Comparison of ENCODE assay signal across 15 cellular contexts in the genomic region with DNA sequence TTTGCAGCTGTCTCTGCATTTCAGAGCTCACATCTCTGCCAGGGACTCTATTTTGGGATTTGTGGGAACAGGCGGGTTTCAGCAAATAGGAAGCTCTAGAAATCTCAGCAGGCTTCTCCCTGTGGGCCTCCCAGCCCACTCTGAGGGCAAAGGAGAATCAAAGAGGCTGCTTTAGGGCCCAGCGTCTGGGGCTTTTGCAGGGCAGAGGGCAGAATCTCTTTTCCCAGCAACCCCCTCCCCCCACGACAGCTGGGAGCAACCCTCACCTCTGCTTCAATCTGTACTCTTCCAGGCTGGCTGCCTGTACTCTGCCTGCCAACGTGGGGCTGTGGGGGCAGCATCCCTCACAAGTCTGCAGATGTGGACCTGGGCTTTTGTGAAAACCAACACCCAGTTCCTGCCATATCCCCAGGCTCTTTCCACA.
DNase-seq lines count a peak whose midpoint lies in the region; ATAC-seq and TF ChIP-seq lines count a peak whose summit lies in the region.
"Had no signal": no experiment of that assay in that cellular context is flagged by ENCODE, and none has a peak within 500 bp of the region (broad histone marks: within the 10 kb centered on the region; RNA-seq: fewer than 3 reads in every experiment).

No MANE protein-coding gene starts in this region.

- no peak overlapping the region for H2AK5ac ChIP-seq in mesendoderm (ENCODE audit: low read length)

- H4K8ac ChIP-seq in mesendoderm (ENCODE audit: low read depth, low read length) = no peak overlapping the region

- no peak overlapping the region for H3K4me3 ChIP-seq in mesendoderm (ENCODE audit: low read length)
- H3K4me3 ChIP-seq in smooth muscle cell = no peak overlapping the region
- H3K4me3 ChIP-seq: lung had no signal

- WGBS in mesendoderm (ENCODE audit: extremely low coverage, insufficient coverage, low lambda C conversion rate) = no CpG with 5 or more reads among the region's 4 CpGs
- WGBS in smooth muscle cell (ENCODE audit: low lambda C conversion rate) = 7% methylated on average over 4 of the region's 4 CpGs

- no peak for ATAC-seq in GM21528 (IDR thresholded peaks at IDR 0.05; ENCODE audit: low FRiP score, unreplicated experiment)
- ATAC-seq in HG02571 (IDR thresholded peaks at IDR 0.05; ENCODE audit: unreplicated experiment) = no peak

- no peaks in the 10 kb centered on the region for H3K79me1 ChIP-seq in mesendoderm (ENCODE audit: low read length)

- H3K23ac ChIP-seq in mesendoderm (ENCODE audit: low read length) = no peak overlapping the region

- H3K79me2 ChIP-seq in mesendoderm (ENCODE audit: control insufficient read depth, insufficient read depth, low read length) (no peaks in the 10 kb centered on the region), smooth muscle cell (ENCODE audit: low read depth) (no peaks in the 10 kb centered on the region)

- H3K27ac ChIP-seq in mesendoderm (ENCODE audit: low read depth, low read length) = no peak overlapping the region
- peak overlapping the region; percentile 33 for H3K27ac ChIP-seq in smooth muscle cell (ENCODE audit: low read depth)

- peak overlapping the region; percentile 22 for H3K4ac ChIP-seq in mesendoderm (ENCODE audit: low read depth, low read length)

- peak overlapping the region; percentile 80 for H2AFZ ChIP-seq in smooth muscle cell (ENCODE audit: low read depth)

- DNase-seq in SK-N-DZ (ENCODE audit: low spot score) = peak; percentile 32
- DNase-seq in fibroblast of peridontal ligament (ENCODE audit: extremely low read depth) = peak; percentile 38
- DNase-seq in mesendoderm = peak; percentile 42
- DNase-seq in smooth muscle cell (lab: John Stamatoyannopoulos, UW; ENCODE audit: unreplicated experiment) = no peak
- DNase-seq in stimulated activated CD8-positive, alpha-beta memory T cell treated with anti-CD3 and anti-CD28 coated beads, Interleukin-4, amount 100 ng/mL, for 48 hours = no peak
- no peak for DNase-seq in activated T-cell treated with anti-CD3 and anti-CD28 coated beads for 4 hours
- DNase-seq: activated CD4-positive, CD25-positive, alpha-beta regulatory T cell; activated CD8-positive, alpha-beta memory T cell treated with anti-CD3 and anti-CD28 coated beads, Interleukin-2, amount 50 U/mL, for 4 hours; activated naive CD4-positive, alpha-beta T cell treated with anti-CD3 and anti-CD28 coated beads for 36 hours; DMS 273 treated with DMSO at 0.1 percent for 48 hours; NCI-H1092 treated with DMSO at 0.1 percent for 48 hours; substantia nigra had no signal

- no peak overlapping the region for H3K9ac ChIP-seq in mesendoderm (ENCODE audit: low read length)
- H3K9ac ChIP-seq in smooth muscle cell (ENCODE audit: low read depth) = no peak overlapping the region

- H3K27me3 ChIP-seq in mesendoderm (ENCODE audit: insufficient read depth, low read length, poor library complexity) (no peaks in the 10 kb centered on the region), smooth muscle cell (ENCODE audit: low read depth) (no peaks in the 10 kb centered on the region)

- H3K36me3 ChIP-seq in mesendoderm (ENCODE audit: control insufficient read depth, insufficient read depth, low read length) (no peaks in the 10 kb centered on the region), smooth muscle cell (ENCODE audit: low read depth) (no peaks in the 10 kb centered on the region)

- peak overlapping the region; percentile 39 for H3K18ac ChIP-seq in mesendoderm (ENCODE audit: low read length)

- H3K56ac ChIP-seq in mesendoderm (ENCODE audit: low read length) = peak overlapping the region; percentile 29

- H3K4me2 ChIP-seq in mesendoderm (ENCODE audit: low read length) (no peak overlapping the region), smooth muscle cell (peak overlapping the region; percentile 46)

- H2BK15ac ChIP-seq in mesendoderm (replicated peaks; ENCODE audit: low read depth) = no peak overlapping the region

- no peak overlapping the region for H2BK120ac ChIP-seq in mesendoderm (ENCODE audit: low read depth, low read length)

- H3K9me3 ChIP-seq in smooth muscle cell (replicated peaks; ENCODE audit: low read depth) = no peaks in the 10 kb centered on the region

- no peak overlapping the region for H2BK5ac ChIP-seq in mesendoderm (ENCODE audit: low read length)

- no peak overlapping the region for H4K5ac ChIP-seq in mesendoderm (ENCODE audit: low read length)

- H4K20me1 ChIP-seq in smooth muscle cell (ENCODE audit: low read depth) = no peaks in the 10 kb centered on the region

- H3F3A ChIP-seq in smooth muscle cell (ENCODE audit: low read depth) = peaks cover 26% of the 10 kb centered on the region

- H3K4me1 ChIP-seq in mesendoderm (ENCODE audit: control insufficient read depth, low read depth, low read length) (peaks cover 2% of the 10 kb centered on the region), smooth muscle cell (ENCODE audit: low read depth) (peaks cover 23% of the 10 kb centered on the region)

- no peak for TF ChIP-seq CTCF in smooth muscle cell (IDR thresholded peaks at IDR 0.05; ENCODE audit: borderline replicate concordance, insufficient read depth, poor library complexity, severe bottlenecking)

Comparison
In these comparisons a context has a peak if more than half of its experiments do, and no peak if none do; other contexts are left out.
1. DNase-seq: peak in SK-N-DZ (single experiment), fibroblast of peridontal ligament (single experiment) and mesendoderm (single experiment); none in smooth muscle cell (single experiment), stimulated activated CD8-positive, alpha-beta memory T cell treated with anti-CD3 and anti-CD28 coated beads, Interleukin-4, amount 100 ng/mL, for 48 hours (single experiment) and activated T-cell treated with anti-CD3 and anti-CD28 coated beads for 4 hours (single experiment).